Comparison of ENCODE assay signal across 2 cellular contexts in the genomic region with DNA sequence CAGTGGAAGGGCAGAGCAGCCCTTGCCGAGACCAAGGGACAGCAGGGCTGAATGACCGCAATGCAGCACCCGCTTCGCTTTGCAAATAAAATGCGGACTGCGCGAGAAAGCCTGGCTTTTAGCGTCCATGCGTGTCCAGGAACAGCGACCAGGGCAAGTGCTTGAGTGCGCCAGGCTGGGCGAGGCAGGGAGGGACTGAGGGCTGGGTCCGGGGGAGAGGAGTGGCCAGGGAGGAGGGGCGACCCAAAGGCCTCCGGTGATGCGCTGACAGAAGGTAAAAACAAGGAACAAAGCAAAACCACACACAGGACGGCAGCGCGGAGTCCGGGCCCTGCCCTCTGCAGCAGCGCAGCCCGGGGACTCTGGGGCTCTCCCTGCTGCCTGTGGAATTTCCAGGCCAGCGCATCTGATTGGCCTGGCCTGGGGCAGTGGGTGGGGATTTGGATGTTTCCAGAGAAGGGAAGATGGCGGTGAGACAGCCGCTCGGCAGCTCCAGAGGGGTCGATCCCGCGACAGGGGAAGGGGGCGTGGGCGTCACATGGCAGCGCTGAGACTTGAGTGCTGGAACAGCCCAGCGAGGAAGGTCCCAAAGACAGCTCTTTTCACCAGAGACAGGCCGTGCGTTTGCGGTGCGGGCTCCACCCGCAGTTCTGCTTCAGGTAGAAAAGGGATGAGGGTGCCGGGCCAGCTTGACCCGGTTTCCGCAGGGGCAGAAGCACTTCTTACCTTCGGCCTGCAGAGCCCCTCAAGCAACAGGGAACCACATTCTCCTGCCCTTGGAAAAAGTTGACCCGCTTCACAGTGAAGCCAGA.
TF ChIP-seq lines count a peak whose summit lies in the region.

No MANE protein-coding gene starts in this region.

TF ChIP-seq in HEK293, 187 proteins besides CTCF, POLR2A, EP300 and RAD21 (continued from another document and continues in another):
- peak; percentile 79 for TF ChIP-seq SP3 (tag by site-specific recombination; IDR thresholded peaks at IDR 0.05)
- TF ChIP-seq SP7 (tag by site-specific recombination; IDR thresholded peaks at IDR 0.05): peak; percentile 45; the same call in 1 of the 2 replicates
- peak; percentile 76 for TF ChIP-seq SP2 (tag by site-specific recombination; IDR thresholded peaks at IDR 0.05)
- no peak for TF ChIP-seq ZSCAN30 (tag by site-specific recombination; IDR thresholded peaks at IDR 0.05)
- TF ChIP-seq ZNF174 (tag by site-specific recombination; IDR thresholded peaks at IDR 0.05): no peak
- no peak for TF ChIP-seq ZNF747 (tag by site-specific recombination; IDR thresholded peaks at IDR 0.05)
- TF ChIP-seq ZFP41 (tag by site-specific recombination; IDR thresholded peaks at IDR 0.05; ENCODE audit: borderline replicate concordance): no peak
- no peak for TF ChIP-seq ZNF19 (tag by site-specific recombination; IDR thresholded peaks at IDR 0.05; ENCODE audit: low read depth)
- no peak for TF ChIP-seq ZNF621 (tag by site-specific recombination; IDR thresholded peaks at IDR 0.05)
- 0 out of 2 replicates have a peak, but pooled peaks have one; percentile 41 for TF ChIP-seq ZNF629 (tag by site-specific recombination; IDR thresholded peaks at IDR 0.05)
- no peak for TF ChIP-seq ZNF155 (tag by site-specific recombination; IDR thresholded peaks at IDR 0.05)
- TF ChIP-seq ZNF140 (tag by site-specific recombination; IDR thresholded peaks at IDR 0.05): no peak
- no peak for TF ChIP-seq ZBTB21 (tag by site-specific recombination; IDR thresholded peaks at IDR 0.05)
- TF ChIP-seq ZBTB20 (tag by site-specific recombination; IDR thresholded peaks at IDR 0.05): peak; percentile 99
- 0 out of 2 replicates have a peak, but pooled peaks have one; percentile 49 for TF ChIP-seq ZNF2 (tag by site-specific recombination; IDR thresholded peaks at IDR 0.05)
- TF ChIP-seq ZNF596 (tag by site-specific recombination; IDR thresholded peaks at IDR 0.05): no peak
- no peak for TF ChIP-seq ZNF132 (tag by site-specific recombination; IDR thresholded peaks at IDR 0.05; ENCODE audit: borderline replicate concordance)
- TF ChIP-seq GLI4 (tag by site-specific recombination; IDR thresholded peaks at IDR 0.05): no peak
- TF ChIP-seq ZBTB7A (tag by site-specific recombination; IDR thresholded peaks at IDR 0.05; ENCODE audit: low read depth): peak; percentile 14; the same call in 1 of the 2 replicates
- no peak; the same call in 1 of the 2 replicates for TF ChIP-seq MYNN (tag by site-specific recombination; IDR thresholded peaks at IDR 0.05; ENCODE audit: borderline replicate concordance)
- no peak for TF ChIP-seq ZSCAN16 (tag by site-specific recombination; IDR thresholded peaks at IDR 0.05)
- TF ChIP-seq ZNF501 (tag by site-specific recombination; IDR thresholded peaks at IDR 0.05): peak; percentile 39; the same call in 1 of the 2 replicates
- no peak for TF ChIP-seq ZNF23 (tag by site-specific recombination; IDR thresholded peaks at IDR 0.05; ENCODE audit: borderline replicate concordance)
- no peak for TF ChIP-seq ZNF585B (tag by site-specific recombination; IDR thresholded peaks at IDR 0.05)
- no peak for TF ChIP-seq ZNF473 (tag by site-specific recombination; IDR thresholded peaks at IDR 0.05)
- no peak for TF ChIP-seq ZNF239 (tag by site-specific recombination; IDR thresholded peaks at IDR 0.05)
- TF ChIP-seq, protein P1, sequence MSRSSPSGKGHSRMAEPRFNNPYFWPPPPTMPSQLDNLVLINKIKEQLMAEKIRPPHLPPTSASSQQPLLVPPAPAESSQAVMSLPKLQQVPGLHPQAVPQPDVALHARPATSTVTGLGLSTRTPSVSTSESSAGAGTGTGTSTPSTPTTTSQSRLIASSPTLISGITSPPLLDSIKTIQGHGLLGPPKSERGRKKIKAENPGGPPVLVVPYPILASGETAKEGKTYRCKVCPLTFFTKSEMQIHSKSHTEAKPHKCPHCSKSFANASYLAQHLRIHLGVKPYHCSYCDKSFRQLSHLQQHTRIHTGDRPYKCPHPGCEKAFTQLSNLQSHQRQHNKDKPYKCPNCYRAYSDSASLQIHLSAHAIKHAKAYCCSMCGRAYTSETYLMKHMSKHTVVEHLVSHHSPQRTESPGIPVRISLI (tag by site-specific recombination; IDR thresholded peaks at IDR 0.05): no peak
- TF ChIP-seq ZNF548 (tag by site-specific recombination; IDR thresholded peaks at IDR 0.05): no peak
- TF ChIP-seq, protein P2, sequence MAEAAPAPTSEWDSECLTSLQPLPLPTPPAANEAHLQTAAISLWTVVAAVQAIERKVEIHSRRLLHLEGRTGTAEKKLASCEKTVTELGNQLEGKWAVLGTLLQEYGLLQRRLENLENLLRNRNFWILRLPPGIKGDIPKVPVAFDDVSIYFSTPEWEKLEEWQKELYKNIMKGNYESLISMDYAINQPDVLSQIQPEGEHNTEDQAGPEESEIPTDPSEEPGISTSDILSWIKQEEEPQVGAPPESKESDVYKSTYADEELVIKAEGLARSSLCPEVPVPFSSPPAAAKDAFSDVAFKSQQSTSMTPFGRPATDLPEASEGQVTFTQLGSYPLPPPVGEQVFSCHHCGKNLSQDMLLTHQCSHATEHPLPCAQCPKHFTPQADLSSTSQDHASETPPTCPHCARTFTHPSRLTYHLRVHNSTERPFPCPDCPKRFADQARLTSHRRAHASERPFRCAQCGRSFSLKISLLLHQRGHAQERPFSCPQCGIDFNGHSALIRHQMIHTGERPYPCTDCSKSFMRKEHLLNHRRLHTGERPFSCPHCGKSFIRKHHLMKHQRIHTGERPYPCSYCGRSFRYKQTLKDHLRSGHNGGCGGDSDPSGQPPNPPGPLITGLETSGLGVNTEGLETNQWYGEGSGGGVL (tag by site-specific recombination; IDR thresholded peaks at IDR 0.05): no peak
- no peak for TF ChIP-seq OSR2 (tag by site-specific recombination; IDR thresholded peaks at IDR 0.05)
- no peak for TF ChIP-seq ZNF404 (tag by site-specific recombination; IDR thresholded peaks at IDR 0.05)
- TF ChIP-seq ZNF274 (IDR thresholded peaks at IDR 0.05; ENCODE audit: low read length): no peak
- TF ChIP-seq ZNF274 (tag by site-specific recombination; IDR thresholded peaks at IDR 0.05; ENCODE audit: borderline replicate concordance): no peak
- no peak for TF ChIP-seq ZNF529 (tag by site-specific recombination; IDR thresholded peaks at IDR 0.05; ENCODE audit: insufficient replicate concordance)
- TF ChIP-seq WT1 (tag by site-specific recombination; IDR thresholded peaks at IDR 0.05): peak; percentile 69; the same call in 1 of the 2 replicates
- peak; percentile 53; the same call in 1 of the 2 replicates for TF ChIP-seq KLF8 (tag by site-specific recombination; IDR thresholded peaks at IDR 0.05)
- peak; percentile 74; the same call in 1 of the 2 replicates for TF ChIP-seq YY1 (tag by site-specific recombination; IDR thresholded peaks at IDR 0.05)
- peak; percentile 90 for TF ChIP-seq ZBTB17 (tag by site-specific recombination; IDR thresholded peaks at IDR 0.05)
- TF ChIP-seq ZNF530 (tag by site-specific recombination; IDR thresholded peaks at IDR 0.05; ENCODE audit: low read depth): no peak
- no peak for TF ChIP-seq ZNF175 (tag by site-specific recombination; IDR thresholded peaks at IDR 0.05)
- no peak; the same call in 1 of the 2 replicates for TF ChIP-seq ZNF610 (tag by site-specific recombination; IDR thresholded peaks at IDR 0.05; ENCODE audit: borderline replicate concordance)
- no peak for TF ChIP-seq ZNF133 (tag by site-specific recombination; IDR thresholded peaks at IDR 0.05)

TF ChIP-seq in HepG2, 621 proteins besides CTCF, POLR2A, EP300 and RAD21 (continued from another document and continues in another):
- TF ChIP-seq, protein P3, sequence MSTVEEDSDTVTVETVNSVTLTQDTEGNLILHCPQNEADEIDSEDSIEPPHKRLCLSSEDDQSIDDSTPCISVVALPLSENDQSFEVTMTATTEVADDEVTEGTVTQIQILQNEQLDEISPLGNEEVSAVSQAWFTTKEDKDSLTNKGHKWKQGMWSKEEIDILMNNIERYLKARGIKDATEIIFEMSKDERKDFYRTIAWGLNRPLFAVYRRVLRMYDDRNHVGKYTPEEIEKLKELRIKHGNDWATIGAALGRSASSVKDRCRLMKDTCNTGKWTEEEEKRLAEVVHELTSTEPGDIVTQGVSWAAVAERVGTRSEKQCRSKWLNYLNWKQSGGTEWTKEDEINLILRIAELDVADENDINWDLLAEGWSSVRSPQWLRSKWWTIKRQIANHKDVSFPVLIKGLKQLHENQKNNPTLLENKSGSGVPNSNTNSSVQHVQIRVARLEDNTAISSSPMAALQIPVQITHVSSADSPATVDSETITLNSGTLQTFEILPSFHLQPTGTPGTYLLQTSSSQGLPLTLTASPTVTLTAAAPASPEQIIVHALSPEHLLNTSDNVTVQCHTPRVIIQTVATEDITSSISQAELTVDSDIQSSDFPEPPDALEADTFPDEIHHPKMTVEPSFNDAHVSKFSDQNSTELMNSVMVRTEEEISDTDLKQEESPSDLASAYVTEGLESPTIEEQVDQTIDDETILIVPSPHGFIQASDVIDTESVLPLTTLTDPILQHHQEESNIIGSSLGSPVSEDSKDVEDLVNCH (CRISPR knock-in tag; IDR thresholded peaks at IDR 0.05): no peak
- 0 out of 2 replicates have a peak, but pooled peaks have one; percentile 90 for TF ChIP-seq ZNF224 (CRISPR knock-in tag; IDR thresholded peaks at IDR 0.05)
- peak; percentile 93; the same call in 1 of the 2 replicates for TF ChIP-seq ZNF337 (CRISPR knock-in tag; IDR thresholded peaks at IDR 0.05; ENCODE audit: borderline replicate concordance, low read depth)
- TF ChIP-seq NAIF1 (CRISPR knock-in tag; IDR thresholded peaks at IDR 0.05; ENCODE audit: borderline replicate concordance): no peak
- no peak for TF ChIP-seq ZNF841 (CRISPR knock-in tag; IDR thresholded peaks at IDR 0.05; ENCODE audit: borderline replicate concordance)
- TF ChIP-seq, protein P4, sequence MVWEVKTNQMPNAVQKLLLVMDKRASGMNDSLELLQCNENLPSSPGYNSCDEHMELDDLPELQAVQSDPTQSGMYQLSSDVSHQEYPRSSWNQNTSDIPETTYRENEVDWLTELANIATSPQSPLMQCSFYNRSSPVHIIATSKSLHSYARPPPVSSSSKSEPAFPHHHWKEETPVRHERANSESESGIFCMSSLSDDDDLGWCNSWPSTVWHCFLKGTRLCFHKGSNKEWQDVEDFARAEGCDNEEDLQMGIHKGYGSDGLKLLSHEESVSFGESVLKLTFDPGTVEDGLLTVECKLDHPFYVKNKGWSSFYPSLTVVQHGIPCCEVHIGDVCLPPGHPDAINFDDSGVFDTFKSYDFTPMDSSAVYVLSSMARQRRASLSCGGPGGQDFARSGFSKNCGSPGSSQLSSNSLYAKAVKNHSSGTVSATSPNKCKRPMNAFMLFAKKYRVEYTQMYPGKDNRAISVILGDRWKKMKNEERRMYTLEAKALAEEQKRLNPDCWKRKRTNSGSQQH (CRISPR knock-in tag; IDR thresholded peaks at IDR 0.05; ENCODE audit: low read depth): peak; percentile 65; the same call in 1 of the 2 replicates
- peak; percentile 87 for TF ChIP-seq NFYB (CRISPR knock-in tag; IDR thresholded peaks at IDR 0.05)
- TF ChIP-seq TMF1 (CRISPR knock-in tag; IDR thresholded peaks at IDR 0.05; ENCODE audit: low read depth): peak; percentile 95
- TF ChIP-seq, protein P5, sequence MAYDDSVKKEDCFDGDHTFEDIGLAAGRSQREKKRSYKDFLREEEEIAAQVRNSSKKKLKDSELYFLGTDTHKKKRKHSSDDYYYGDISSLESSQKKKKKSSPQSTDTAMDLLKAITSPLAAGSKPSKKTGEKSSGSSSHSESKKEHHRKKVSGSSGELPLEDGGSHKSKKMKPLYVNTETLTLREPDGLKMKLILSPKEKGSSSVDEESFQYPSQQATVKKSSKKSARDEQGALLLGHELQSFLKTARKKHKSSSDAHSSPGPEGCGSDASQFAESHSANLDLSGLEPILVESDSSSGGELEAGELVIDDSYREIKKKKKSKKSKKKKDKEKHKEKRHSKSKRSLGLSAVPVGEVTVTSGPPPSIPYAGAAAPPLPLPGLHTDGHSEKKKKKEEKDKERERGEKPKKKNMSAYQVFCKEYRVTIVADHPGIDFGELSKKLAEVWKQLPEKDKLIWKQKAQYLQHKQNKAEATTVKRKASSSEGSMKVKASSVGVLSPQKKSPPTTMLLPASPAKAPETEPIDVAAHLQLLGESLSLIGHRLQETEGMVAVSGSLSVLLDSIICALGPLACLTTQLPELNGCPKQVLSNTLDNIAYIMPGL (CRISPR knock-in tag; IDR thresholded peaks at IDR 0.05; ENCODE audit: borderline replicate concordance in 1 of 2, low read depth in 1 of 2): 0 out of 4 replicates have a peak, but pooled peaks of 1 of the 2 experiments have one; percentile 72
- no peak for TF ChIP-seq SIN3B (IDR thresholded peaks at IDR 0.05; ENCODE audit: low read length)
- TF ChIP-seq, protein P6, sequence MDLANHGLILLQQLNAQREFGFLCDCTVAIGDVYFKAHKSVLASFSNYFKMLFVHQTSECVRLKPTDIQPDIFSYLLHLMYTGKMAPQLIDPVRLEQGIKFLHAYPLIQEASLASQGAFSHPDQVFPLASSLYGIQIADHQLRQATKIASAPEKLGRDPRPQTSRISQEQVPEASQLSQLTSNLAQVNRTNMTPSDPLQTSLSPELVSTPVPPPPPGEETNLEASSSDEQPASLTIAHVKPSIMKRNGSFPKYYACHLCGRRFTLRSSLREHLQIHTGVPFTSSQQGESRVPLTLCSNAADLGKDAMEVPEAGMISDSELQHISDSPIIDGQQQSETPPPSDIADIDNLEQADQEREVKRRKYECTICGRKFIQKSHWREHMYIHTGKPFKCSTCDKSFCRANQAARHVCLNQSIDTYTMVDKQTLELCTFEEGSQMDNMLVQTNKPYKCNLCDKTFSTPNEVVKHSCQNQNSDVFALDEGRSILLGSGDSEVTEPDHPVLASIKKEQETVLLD (CRISPR knock-in tag; IDR thresholded peaks at IDR 0.05; ENCODE audit: low read depth): no peak
- TF ChIP-seq WIZ (CRISPR knock-in tag; IDR thresholded peaks at IDR 0.05): peak; percentile 90
- no peak for TF ChIP-seq U2AF1 (optimal IDR thresholded peaks at IDR 0.05; ENCODE audit: low read depth, low read length)
- TF ChIP-seq SIN3A (IDR thresholded peaks at IDR 0.05; ENCODE audit: borderline replicate concordance, low read depth, low read length): peak; percentile 41; the same call in 1 of the 2 replicates
- TF ChIP-seq ZNF441 (CRISPR knock-in tag; IDR thresholded peaks at IDR 0.05; ENCODE audit: borderline replicate concordance): no peak; the same call in none of the 2 replicates
- peak; percentile 78 for TF ChIP-seq SPEN (CRISPR knock-in tag; IDR thresholded peaks at IDR 0.05; ENCODE audit: low read depth)
- TF ChIP-seq MYC (CRISPR knock-in tag; IDR thresholded peaks at IDR 0.05; ENCODE audit: borderline replicate concordance): peak; percentile 83
- TF ChIP-seq CCAR2 (optimal IDR thresholded peaks at IDR 0.05; ENCODE audit: low read depth, low read length): no peak
- no peak for TF ChIP-seq TCF7L2 (IDR thresholded peaks at IDR 0.05; ENCODE audit: low read depth, low read length)
- TF ChIP-seq, protein P7, sequence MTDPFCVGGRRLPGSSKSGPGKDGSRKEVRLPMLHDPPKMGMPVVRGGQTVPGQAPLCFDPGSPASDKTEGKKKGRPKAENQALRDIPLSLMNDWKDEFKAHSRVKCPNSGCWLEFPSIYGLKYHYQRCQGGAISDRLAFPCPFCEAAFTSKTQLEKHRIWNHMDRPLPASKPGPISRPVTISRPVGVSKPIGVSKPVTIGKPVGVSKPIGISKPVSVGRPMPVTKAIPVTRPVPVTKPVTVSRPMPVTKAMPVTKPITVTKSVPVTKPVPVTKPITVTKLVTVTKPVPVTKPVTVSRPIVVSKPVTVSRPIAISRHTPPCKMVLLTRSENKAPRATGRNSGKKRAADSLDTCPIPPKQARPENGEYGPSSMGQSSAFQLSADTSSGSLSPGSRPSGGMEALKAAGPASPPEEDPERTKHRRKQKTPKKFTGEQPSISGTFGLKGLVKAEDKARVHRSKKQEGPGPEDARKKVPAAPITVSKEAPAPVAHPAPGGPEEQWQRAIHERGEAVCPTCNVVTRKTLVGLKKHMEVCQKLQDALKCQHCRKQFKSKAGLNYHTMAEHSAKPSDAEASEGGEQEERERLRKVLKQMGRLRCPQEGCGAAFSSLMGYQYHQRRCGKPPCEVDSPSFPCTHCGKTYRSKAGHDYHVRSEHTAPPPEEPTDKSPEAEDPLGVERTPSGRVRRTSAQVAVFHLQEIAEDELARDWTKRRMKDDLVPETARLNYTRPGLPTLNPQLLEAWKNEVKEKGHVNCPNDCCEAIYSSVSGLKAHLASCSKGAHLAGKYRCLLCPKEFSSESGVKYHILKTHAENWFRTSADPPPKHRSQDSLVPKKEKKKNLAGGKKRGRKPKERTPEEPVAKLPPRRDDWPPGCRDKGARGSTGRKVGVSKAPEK (CRISPR knock-in tag; IDR thresholded peaks at IDR 0.05; ENCODE audit: borderline replicate concordance): no peak
